ENCODE assay signal across 28 cellular contexts in the genomic region with DNA sequence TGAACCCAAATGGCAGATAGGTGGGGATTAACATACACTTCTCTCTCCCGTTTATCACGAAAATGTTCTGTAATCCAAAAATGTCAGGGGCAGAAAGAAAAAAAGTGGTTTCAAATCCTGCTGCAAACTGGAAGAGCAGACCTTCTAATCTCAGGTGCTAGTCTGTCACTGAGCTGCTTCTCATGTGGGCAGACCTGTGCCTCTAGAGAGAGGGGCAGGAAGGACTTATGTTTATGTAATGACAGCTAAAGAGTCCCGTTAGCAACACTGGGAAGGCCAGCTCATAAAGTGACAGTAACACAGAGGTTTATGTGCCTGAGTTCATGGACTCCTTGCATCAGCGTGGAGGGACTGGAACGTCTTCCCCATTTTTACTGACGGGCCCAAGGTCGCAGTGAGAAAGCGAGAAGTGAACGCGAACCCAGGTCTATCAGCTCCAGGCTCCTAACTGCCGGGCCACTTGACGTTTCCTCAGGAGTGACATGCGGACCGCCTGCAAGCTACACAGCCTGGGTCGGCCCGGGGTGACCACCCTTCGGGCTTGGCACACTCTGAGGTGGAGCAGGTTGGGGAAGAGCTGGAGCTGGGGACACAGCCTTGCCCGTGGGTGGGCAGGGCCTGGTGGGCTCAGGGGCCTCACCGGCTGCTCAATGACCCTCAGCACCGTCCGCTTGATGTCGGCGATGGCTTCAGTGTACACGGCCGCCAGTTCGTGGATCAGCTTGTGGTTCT. TPM values are rescaled to one million over a fixed set of nuclear protein-coding genes. Genes with fewer than 3 reads are reported as not detected.
DNase-seq lines count a peak whose midpoint lies in the region; TF ChIP-seq lines count a peak whose summit lies in the region.
"Had no signal": no experiment of that assay in that cellular context is flagged by ENCODE, and none has a peak within 500 bp of the region (broad histone marks: within the 10 kb centered on the region; RNA-seq: fewer than 3 reads in every experiment).

No MANE protein-coding gene starts in this region.

- peaks cover 98% of the 10 kb centered on the region for H3K36me3 ChIP-seq in KOPT-K1 (ENCODE audit: insufficient read depth, low read length)

- H3K9me3 ChIP-seq in KOPT-K1 (ENCODE audit: insufficient read depth, low read length, poor library complexity, severe bottlenecking), result no peaks in the 10 kb centered on the region
- H3K9me3 ChIP-seq: ascending aorta, gastrocnemius medialis, tibial nerve had no signal

- peak overlapping the region; percentile 18 for H3K27ac Mint-ChIP-seq in T-helper 1 cell treated with Interleukin-12 subunit alpha and Interleukin-12 subunit beta and Interleukin-4 antibody, amounts not matched to agents 30 μg/mL and 1 μg/mL, for 36 hours
- H3K27ac Mint-ChIP-seq in endothelial cell (ENCODE audit: unreplicated experiment) (peak overlapping the region; percentile 62), osteocyte (ENCODE audit: unreplicated experiment) (no peak overlapping the region)
- H3K27ac Mint-ChIP-seq: B cell; CD8-positive, alpha-beta T cell; dendritic cell treated with granulocyte-macrophage colony-stimulating factor and Interleukin-4, amounts not matched to agents 40 ng/mL and 50 ng/mL, for 4 days; memory B cell had no signal

- peak overlapping the region; percentile 57 for H3K27ac ChIP-seq in KOPT-K1 (ENCODE audit: low read depth, low read length, poor library complexity, severe bottlenecking)
- H3K27ac ChIP-seq: ascending aorta, hepatocyte, skin epidermis, tibial nerve had no signal

- TF ChIP-seq CTCF in endothelial cell (IDR thresholded peaks at IDR 0.05; ENCODE audit: unreplicated experiment), result no peak
- TF ChIP-seq CTCF in osteocyte (IDR thresholded peaks at IDR 0.05), result no peak

- DNase-seq in T-helper 1 cell (no peak), endothelial cell (ENCODE audit: low spot score) (no peak), osteocyte (ENCODE audit: extremely low spot score, unreplicated experiment) (peak; percentile 83), retina (no peak), HK-2 (ENCODE audit: unreplicated experiment) (no peak)
- no peak for DNase-seq in stimulated activated naive CD4-positive, alpha-beta T cell (lab: John Stamatoyannopoulos, UW)
- DNase-seq: activated CD4-positive, alpha-beta T cell treated with anti-CD3 and anti-CD28 coated beads, Interleukin-2, amount 50 U/mL, for 48 hours; activated CD4-positive, CD25-positive, alpha-beta regulatory T cell; activated CD8-positive, alpha-beta memory T cell treated with anti-CD3 and anti-CD28 coated beads, Interleukin-2, amount 50 U/mL, for 4 hours; CD8-positive, alpha-beta T cell; central memory CD4-positive, alpha-beta T cell; H9; MM.1S; NK-92 treated with Interleukin-12 subunit alpha and Interleukin-12 subunit beta, amount 100 ng/mL, for 24 hours; T-helper 9 cell had no signal

- H3K9me3 Mint-ChIP-seq in T-helper 1 cell treated with Interleukin-12 subunit alpha and Interleukin-12 subunit beta and Interleukin-4 antibody, amounts not matched to agents 30 μg/mL and 1 μg/mL, for 36 hours, result no peaks in the 10 kb centered on the region
- H3K9me3 Mint-ChIP-seq in endothelial cell (ENCODE audit: unreplicated experiment) (no peaks in the 10 kb centered on the region), osteocyte (ENCODE audit: unreplicated experiment) (no peaks in the 10 kb centered on the region)
- H3K9me3 Mint-ChIP-seq: activated naive CD4-positive, alpha-beta T cell treated with anti-CD3 and anti-CD28 coated beads, Interleukin-2, amount 50 U/mL, for 72 hours; CD8-positive, alpha-beta T cell; dendritic cell treated with granulocyte-macrophage colony-stimulating factor and Interleukin-4, amounts not matched to agents 40 ng/mL and 50 ng/mL, for 4 days; H9; memory B cell had no signal

- peaks cover 34% of the 10 kb centered on the region for H3K36me3 Mint-ChIP-seq in T-helper 1 cell treated with Interleukin-12 subunit alpha and Interleukin-12 subunit beta and Interleukin-4 antibody, amounts not matched to agents 30 μg/mL and 1 μg/mL, for 36 hours (ENCODE audit: low read depth)
- H3K36me3 Mint-ChIP-seq in endothelial cell (ENCODE audit: low read depth, unreplicated experiment) (peaks cover 33% of the 10 kb centered on the region), osteocyte (ENCODE audit: unreplicated experiment) (peaks cover 42% of the 10 kb centered on the region)

- H3K4me1 Mint-ChIP-seq in T-helper 1 cell treated with Interleukin-12 subunit alpha and Interleukin-12 subunit beta and Interleukin-4 antibody, amounts not matched to agents 30 μg/mL and 1 μg/mL, for 36 hours (ENCODE audit: low read depth), result no peaks in the 10 kb centered on the region
- H3K4me1 Mint-ChIP-seq in endothelial cell (ENCODE audit: unreplicated experiment) (peaks cover 3% of the 10 kb centered on the region), osteocyte (ENCODE audit: unreplicated experiment) (peaks cover 23% of the 10 kb centered on the region)
- H3K4me1 Mint-ChIP-seq: B cell had no signal

- H3K27me3 Mint-ChIP-seq in T-helper 1 cell treated with Interleukin-12 subunit alpha and Interleukin-12 subunit beta and Interleukin-4 antibody, amounts not matched to agents 30 μg/mL and 1 μg/mL, for 36 hours (ENCODE audit: low read depth), result no peaks in the 10 kb centered on the region
- H3K27me3 Mint-ChIP-seq in endothelial cell (ENCODE audit: unreplicated experiment), result peaks cover 25% of the 10 kb centered on the region
- H3K27me3 Mint-ChIP-seq in osteocyte (ENCODE audit: unreplicated experiment), result no peaks in the 10 kb centered on the region
- H3K27me3 Mint-ChIP-seq: B cell; dendritic cell treated with granulocyte-macrophage colony-stimulating factor and Interleukin-4, amounts not matched to agents 40 ng/mL and 50 ng/mL, for 4 days; memory B cell had no signal

- H3K4me3 Mint-ChIP-seq in T-helper 1 cell treated with Interleukin-12 subunit alpha and Interleukin-12 subunit beta and Interleukin-4 antibody, amounts not matched to agents 30 μg/mL and 1 μg/mL, for 36 hours, result no peak overlapping the region
- H3K4me3 Mint-ChIP-seq in endothelial cell (ENCODE audit: unreplicated experiment) (peak overlapping the region; percentile 18), osteocyte (ENCODE audit: unreplicated experiment) (no peak overlapping the region)
- H3K4me3 Mint-ChIP-seq: B cell; CD8-positive, alpha-beta T cell; dendritic cell treated with granulocyte-macrophage colony-stimulating factor and Interleukin-4, amounts not matched to agents 40 ng/mL and 50 ng/mL, for 4 days; H9; memory B cell had no signal

RNA-seq across cellular contexts. Expression of gene RSPH6A, which starts 9.6 kb away (rescaled TPM):
- 0.28 TPM for total RNA-seq in endothelial cell (ENCODE audit: unreplicated experiment)
- total RNA-seq in osteocyte, result 0.30 and 0.42 TPM in 2 replicates
- total RNA-seq: ascending aorta, gastrocnemius medialis, hepatocyte had no signal

RNA-seq across cellular contexts. Expression of gene DMWD, which starts 32.1 kb away (rescaled TPM):
- total RNA-seq in endothelial cell (ENCODE audit: unreplicated experiment) (95.3 TPM), osteocyte (79.2 and 91.0 TPM in 2 replicates)

RNA-seq across cellular contexts. Expression of gene SYMPK, which starts 38.2 kb away (rescaled TPM):
- 70.7 TPM for total RNA-seq in endothelial cell (ENCODE audit: unreplicated experiment)
- total RNA-seq in osteocyte, result 67.2 and 72.1 TPM in 2 replicates

RNA-seq across cellular contexts. Expression of gene FOXA3, which starts 39.4 kb away (rescaled TPM):
- 1.1 TPM for total RNA-seq in endothelial cell (ENCODE audit: unreplicated experiment)
- not detected in 2 replicates for total RNA-seq in osteocyte
- total RNA-seq: A673; ascending aorta; B cell; CD8-positive, alpha-beta T cell; gastrocnemius medialis; NCI-H460; tibial nerve had no signal

RNA-seq across cellular contexts. Expression of gene DMPK, which starts 42.4 kb away (rescaled TPM):
- total RNA-seq in endothelial cell (ENCODE audit: unreplicated experiment) (80.3 TPM), osteocyte (76.6 and 86.9 TPM in 2 replicates)
